19 cellular contexts compared by ENCODE assay signal in the genomic region with DNA sequence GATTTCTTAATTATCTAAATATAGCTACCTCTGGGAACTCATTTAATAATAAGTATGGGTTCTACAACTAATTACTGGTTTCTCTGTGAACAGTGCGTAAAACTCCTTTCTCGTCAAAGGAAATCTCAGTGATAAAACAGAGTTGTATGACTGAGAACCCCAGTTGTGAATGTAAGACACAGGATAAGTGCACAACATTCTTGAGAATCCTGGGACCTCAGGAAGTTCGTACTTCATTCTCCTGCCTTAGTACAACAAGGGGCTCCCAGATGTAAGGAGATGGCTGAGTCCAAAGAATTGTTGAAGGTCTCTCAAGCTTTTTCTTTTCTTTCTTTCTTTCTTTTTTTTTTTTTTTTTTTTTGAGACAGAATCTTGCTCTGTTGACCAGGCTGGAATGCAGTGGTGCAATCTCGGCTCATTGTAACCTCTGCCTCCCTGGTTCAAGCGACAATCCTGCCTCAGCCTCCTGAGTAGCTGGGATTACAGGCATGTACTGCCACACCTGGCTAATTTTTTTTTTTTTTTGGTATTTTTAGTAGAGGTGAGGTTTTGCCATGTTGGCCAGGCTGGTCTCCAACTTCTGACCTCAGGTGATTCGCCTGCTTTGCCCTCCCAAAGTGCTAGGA.
"Had no signal": no experiment of that assay in that cellular context is flagged by ENCODE, and none has a peak within 500 bp of the region (broad histone marks: within the 10 kb centered on the region; RNA-seq: fewer than 3 reads in every experiment).

No MANE protein-coding gene starts in this region.

- H3K36me3 ChIP-seq: colonic mucosa, ovary had no signal

- H3K27me3 ChIP-seq: colonic mucosa, esophagus muscularis mucosa, ovary, tibial nerve, vagina had no signal

- H3K4me3 Mint-ChIP-seq: activated B cell treated with CpG ODN at 0.5 μM for 24 hours; activated CD4-positive, alpha-beta T cell treated with anti-CD3 and anti-CD28 coated beads, Interleukin-2, amount 10 ng/mL, durations not matched to agents 24 days and 14 days; activated CD8-positive, alpha-beta T cell treated with anti-CD3 and anti-CD28 coated beads, Interleukin-2, amount 10 ng/mL, durations not matched to agents 7 days and 5 days; activated naive CD8-positive, alpha-beta T cell treated with anti-CD3 and anti-CD28 coated beads, Interleukin-2, amount 50 U/mL, for 24 hours; neural crest cell had no signal

- H3K27me3 Mint-ChIP-seq: activated B cell treated with CpG ODN at 0.5 μM for 24 hours; activated CD4-positive, alpha-beta T cell treated with anti-CD3 and anti-CD28 coated beads, Interleukin-2, amount 10 ng/mL, durations not matched to agents 24 days and 14 days; activated naive CD8-positive, alpha-beta T cell treated with anti-CD3 and anti-CD28 coated beads, Interleukin-2, amount 50 U/mL, for 24 hours had no signal

- H3K4me3 ChIP-seq: colonic mucosa, esophagus muscularis mucosa, lower lobe of right lung, ovary, tibial nerve, vagina had no signal

- H3K9me3 Mint-ChIP-seq: activated B cell treated with CpG ODN at 0.5 μM for 24 hours; activated CD4-positive, alpha-beta T cell treated with anti-CD3 and anti-CD28 coated beads, Interleukin-2, amount 10 ng/mL, durations not matched to agents 24 days and 14 days; activated naive CD8-positive, alpha-beta T cell treated with anti-CD3 and anti-CD28 coated beads, Interleukin-2, amount 50 U/mL, for 24 hours; neural crest cell had no signal

- H3K27ac Mint-ChIP-seq: activated B cell treated with CpG ODN at 0.5 μM for 24 hours; activated CD4-positive, alpha-beta T cell treated with anti-CD3 and anti-CD28 coated beads, Interleukin-2, amount 10 ng/mL, durations not matched to agents 24 days and 14 days; activated CD8-positive, alpha-beta T cell treated with anti-CD3 and anti-CD28 coated beads, Interleukin-2, amount 10 ng/mL, durations not matched to agents 7 days and 5 days; activated naive CD8-positive, alpha-beta T cell treated with anti-CD3 and anti-CD28 coated beads, Interleukin-2, amount 50 U/mL, for 24 hours had no signal

- H3K27ac ChIP-seq: colonic mucosa, esophagus muscularis mucosa, lower lobe of right lung, ovary, tibial nerve, vagina had no signal

- H3K9me3 ChIP-seq: colonic mucosa, esophagus muscularis mucosa, lower lobe of right lung, ovary, tibial nerve, vagina had no signal

- DNase-seq: activated B cell treated with CpG ODN at 0.5 μM for 24 hours; activated CD4-positive, alpha-beta T cell treated with anti-CD3 and anti-CD28 coated beads, Interleukin-2, amount 10 ng/mL, durations not matched to agents 24 days and 14 days; activated CD8-positive, alpha-beta T cell treated with anti-CD3 and anti-CD28 coated beads, Interleukin-2, amount 10 ng/mL, durations not matched to agents 7 days and 5 days; activated naive CD4-positive, alpha-beta T cell treated with Interleukin-2 at 50 U/mL for 16 hours; activated naive CD8-positive, alpha-beta T cell treated with anti-CD3 and anti-CD28 coated beads, Interleukin-2, amount 50 U/mL, for 24 hours; colonic mucosa; effector CD4-positive, alpha-beta T cell; foreskin fibroblast; glutamatergic neuron; lower lobe of right lung; midbrain; ovary; stimulated activated CD4-positive, alpha-beta T cell treated with anti-CD3 and anti-CD28 coated beads, Interleukin-2, amount 100 ng/mL, for 48 hours; stimulated activated naive CD4-positive, alpha-beta T cell; substantia nigra had no signal

- ATAC-seq: activated CD8-positive, alpha-beta T cell treated with anti-CD3 and anti-CD28 coated beads, Interleukin-2, amount 10 ng/mL, durations not matched to agents 7 days and 5 days; activated naive CD8-positive, alpha-beta T cell treated with anti-CD3 and anti-CD28 coated beads, Interleukin-2, amount 50 U/mL, for 24 hours; lower lobe of right lung had no signal

- H3K4me1 Mint-ChIP-seq: neural crest cell had no signal

- H3K4me1 ChIP-seq: colonic mucosa, lower lobe of right lung, tibial nerve had no signal
